ENCODE assay signal across 23 cellular contexts in genomic region chr6:106318061-106318460, GRCh38.
"Had no signal": no experiment of that assay in that cellular context is flagged by ENCODE, and none has a peak within 500 bp of the region (broad histone marks: within the 10 kb centered on the region; RNA-seq: fewer than 3 reads in every experiment).

No MANE protein-coding gene starts in this region.

- H3K27ac Mint-ChIP-seq: activated CD4-positive, alpha-beta memory T cell treated with anti-CD3 and anti-CD28 coated beads, Interleukin-2, amount 10 ng/mL, durations not matched to agents 7 days and 5 days; activated naive CD4-positive, alpha-beta T cell treated with anti-CD3 and anti-CD28 coated beads, Interleukin-2, amount 50 U/mL, for 72 hours; brain; dendritic cell treated with granulocyte-macrophage colony-stimulating factor and Interleukin-4, amounts not matched to agents 40 ng/mL and 50 ng/mL, for 4 days; nephron; T-helper 17 cell had no signal

- H3K27me3 Mint-ChIP-seq: activated CD4-positive, alpha-beta memory T cell treated with anti-CD3 and anti-CD28 coated beads, Interleukin-2, amount 10 ng/mL, durations not matched to agents 7 days and 5 days; brain; dendritic cell treated with granulocyte-macrophage colony-stimulating factor and Interleukin-4, amounts not matched to agents 40 ng/mL and 50 ng/mL, for 4 days; T-helper 17 cell had no signal

- H3K4me1 Mint-ChIP-seq: nephron had no signal

- H3K36me3 ChIP-seq: ovary, prostate gland had no signal

- ATAC-seq: activated naive CD4-positive, alpha-beta T cell treated with anti-CD3 and anti-CD28 coated beads, Interleukin-2, amount 50 U/mL, for 72 hours; foreskin keratinocyte; stimulated activated naive CD8-positive, alpha-beta T cell treated with anti-CD3 and anti-CD28 coated beads, Interleukin-15, Interleukin-2, amounts not matched to agents 100 U/mL and 50 U/mL, for 24 hours; T-helper 17 cell had no signal

- H3K4me3 ChIP-seq: left ventricle myocardium inferior, ovary, prostate gland, right atrium auricular region, thyroid gland had no signal

- H3K4me1 ChIP-seq: prostate gland had no signal

- H3K27me3 ChIP-seq: foreskin keratinocyte, neutrophil, ovary, right atrium auricular region, thyroid gland had no signal

- DNase-seq: activated CD4-positive, alpha-beta memory T cell treated with anti-CD3 and anti-CD28 coated beads, Interleukin-2, amount 10 ng/mL, durations not matched to agents 7 days and 5 days; activated CD4-positive, alpha-beta T cell treated with anti-CD3 and anti-CD28 coated beads for 48 hours; activated T-cell treated with anti-CD3 and anti-CD28 coated beads, Interleukin-2, amount 50 U/mL, for 1 hour; aorta; effector CD4-positive, alpha-beta T cell; foreskin keratinocyte; glutamatergic neuron; hippocampal formation; left ventricle myocardium inferior; ovary; stimulated activated CD4-positive, alpha-beta T cell treated with anti-CD3 and anti-CD28 coated beads, Interleukin-12 subunit alpha, Interleukin-12 subunit beta, amount 100 ng/mL, for 4 hours; stimulated activated CD4-positive, alpha-beta T cell treated with anti-CD3 and anti-CD28 coated beads, Interleukin-4, amount 100 ng/mL, for 4 hours; stimulated activated naive CD8-positive, alpha-beta T cell treated with anti-CD3 and anti-CD28 coated beads, Interleukin-15, Interleukin-2, amounts not matched to agents 100 U/mL and 50 U/mL, for 24 hours; substantia nigra; T-helper 17 cell; thyroid gland had no signal

- H3K9me3 ChIP-seq: left ventricle myocardium inferior, neutrophil, ovary, prostate gland, right atrium auricular region, thyroid gland had no signal

- H3K4me3 Mint-ChIP-seq: activated CD4-positive, alpha-beta memory T cell treated with anti-CD3 and anti-CD28 coated beads, Interleukin-2, amount 10 ng/mL, durations not matched to agents 7 days and 5 days; brain; dendritic cell treated with granulocyte-macrophage colony-stimulating factor and Interleukin-4, amounts not matched to agents 40 ng/mL and 50 ng/mL, for 4 days; nephron; T-helper 17 cell had no signal

- H3K27ac ChIP-seq: foreskin keratinocyte, left ventricle myocardium inferior, neutrophil, ovary, prostate gland, right atrium auricular region, thyroid gland had no signal

- H3K9me3 Mint-ChIP-seq: activated CD4-positive, alpha-beta memory T cell treated with anti-CD3 and anti-CD28 coated beads, Interleukin-2, amount 10 ng/mL, durations not matched to agents 7 days and 5 days; activated naive CD4-positive, alpha-beta T cell treated with anti-CD3 and anti-CD28 coated beads, Interleukin-2, amount 50 U/mL, for 72 hours; nephron had no signal
